ENCODE assay signal across 10 cellular contexts in the genomic region with DNA sequence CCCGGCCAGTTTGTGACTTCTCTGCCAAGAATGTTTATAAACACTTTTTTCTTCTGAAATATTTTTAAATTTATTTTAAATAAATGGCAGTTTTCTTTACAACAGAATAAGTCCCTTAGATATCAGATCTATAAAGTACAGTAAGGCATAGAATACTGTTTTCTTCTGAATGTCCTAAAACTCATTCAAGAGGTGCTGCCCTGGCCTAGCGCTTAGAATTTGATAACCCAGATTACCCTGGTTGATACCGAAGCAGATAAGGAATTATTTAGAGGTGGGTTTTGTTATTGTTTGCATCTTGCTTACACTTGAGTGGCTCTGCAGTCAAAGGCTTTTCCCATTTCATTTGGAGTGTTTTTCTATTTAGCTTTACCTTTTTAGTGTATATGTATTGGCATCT. TPM values are rescaled to one million over a fixed set of nuclear protein-coding genes. Genes with fewer than 3 reads are reported as not detected.
DNase-seq lines count a peak whose midpoint lies in the region; ATAC-seq and TF ChIP-seq lines count a peak whose summit lies in the region.
"Had no signal": no experiment of that assay in that cellular context is flagged by ENCODE, and none has a peak within 500 bp of the region (broad histone marks: within the 10 kb centered on the region; RNA-seq: fewer than 3 reads in every experiment).

No MANE protein-coding gene starts in this region.

- TF ChIP-seq CTCF in kidney epithelial cell (IDR thresholded peaks at IDR 0.05; ENCODE audit: insufficient read depth, low read length, poor library complexity, severe bottlenecking) (no peak), tibial artery (IDR thresholded peaks at IDR 0.05) (no peak)

- peaks cover 0 to 30% (median 22%) of the 10 kb centered on the region in 4 donors for H3K4me1 ChIP-seq in tibial artery

- ATAC-seq in HG03457 (IDR thresholded peaks at IDR 0.05; ENCODE audit: unreplicated experiment): no peak
- no peak for ATAC-seq in esophagus mucosa

- H3K36me3 ChIP-seq in kidney epithelial cell (ENCODE audit: control insufficient read depth, insufficient read depth, low read length): no peaks in the 10 kb centered on the region
- peaks cover 21 to 49% (median 30%) of the 10 kb centered on the region in 3 donors for H3K36me3 ChIP-seq in tibial artery

- H3K27ac ChIP-seq in tibial artery: no peak overlapping the region

- H3K9me3 Mint-ChIP-seq in activated naive CD4-positive, alpha-beta T cell treated with anti-CD3 and anti-CD28 coated beads for 36 hours: no peaks in the 10 kb centered on the region
- H3K9me3 Mint-ChIP-seq in activated naive CD8-positive, alpha-beta T cell (ENCODE audit: low read depth): no peaks in the 10 kb centered on the region

- intact Hi-C loops in activated naive CD4-positive, alpha-beta T cell treated with anti-CD3 and anti-CD28 coated beads for 36 hours (cut with micrococcal nuclease): loop anchor here (5.0 kb wide), 1 partner anchor 307 kb away; no protein-coding TSS in a partner anchor
- intact Hi-C loops in tibial artery (cut with DNase I; ENCODE audit: low total_unique reads): no loop called here

- H3K27me3 ChIP-seq in kidney epithelial cell (ENCODE audit: control insufficient read depth, insufficient read depth, low read length) (no peaks in the 10 kb centered on the region), tibial artery (no peaks in the 10 kb centered on the region)

- no peak for DNase-seq in activated naive CD4-positive, alpha-beta T cell treated with anti-CD3 and anti-CD28 coated beads for 36 hours
- DNase-seq in activated naive CD4-positive, alpha-beta T cell (lab: John Stamatoyannopoulos, UW): no peak
- no peak for DNase-seq in kidney epithelial cell (ENCODE audit: low read depth)
- no peak for DNase-seq in tibial artery
- DNase-seq in activated gamma-delta T cell treated with Interleukin-2 at 50 U/mL for 16 hours: no peak
- DNase-seq: NCI-H2171, occipital lobe had no signal

- peaks cover 8% of the 10 kb centered on the region for H3K36me3 Mint-ChIP-seq in activated naive CD4-positive, alpha-beta T cell treated with anti-CD3 and anti-CD28 coated beads for 36 hours (ENCODE audit: low read depth)
- no peaks in the 10 kb centered on the region for H3K36me3 Mint-ChIP-seq in activated naive CD8-positive, alpha-beta T cell

- H3K4me3 ChIP-seq in kidney epithelial cell (ENCODE audit: low read depth, low read length) (peak overlapping the region; percentile 78), tibial artery (peak overlapping the region; percentile 77 to 97)

- no peaks in the 10 kb centered on the region for H3K9me3 ChIP-seq in tibial artery

- peaks cover 26% of the 10 kb centered on the region for H3K4me1 Mint-ChIP-seq in activated naive CD4-positive, alpha-beta T cell treated with anti-CD3 and anti-CD28 coated beads for 36 hours (ENCODE audit: low read depth)
- H3K4me1 Mint-ChIP-seq in activated naive CD8-positive, alpha-beta T cell (ENCODE audit: low read depth): peaks cover 32% of the 10 kb centered on the region

- CTCF ChIA-PET in activated naive CD4-positive, alpha-beta T cell treated with anti-CD3 and anti-CD28 coated beads for 36 hours (lab: Charles Lee): interaction anchor here (0.6 to 1.3 kb wide), 6 partner anchors 16 to 471 kb away, joined by 3 to 6 read pairs (median 3); a partner anchor contains a TSS

- H3K27me3 Mint-ChIP-seq in activated naive CD4-positive, alpha-beta T cell treated with anti-CD3 and anti-CD28 coated beads for 36 hours (ENCODE audit: low read depth): no peaks in the 10 kb centered on the region
- H3K27me3 Mint-ChIP-seq in activated naive CD8-positive, alpha-beta T cell: no peaks in the 10 kb centered on the region

- no peak overlapping the region for H3K27ac Mint-ChIP-seq in activated naive CD4-positive, alpha-beta T cell treated with anti-CD3 and anti-CD28 coated beads for 36 hours
- H3K27ac Mint-ChIP-seq in activated naive CD8-positive, alpha-beta T cell: no peak overlapping the region

- peak overlapping the region; percentile 90 for H3K4me3 Mint-ChIP-seq in activated naive CD4-positive, alpha-beta T cell treated with anti-CD3 and anti-CD28 coated beads for 36 hours
- peak overlapping the region; percentile 96 for H3K4me3 Mint-ChIP-seq in activated naive CD8-positive, alpha-beta T cell

RNA-seq across cellular contexts. Expression of a gene that starts 1.1 kb away (rescaled TPM):
- total RNA-seq in activated naive CD4-positive, alpha-beta T cell treated with anti-CD3 and anti-CD28 coated beads for 36 hours: 10 to 100 TPM; 14.8 to 17.6 TPM
- total RNA-seq in kidney epithelial cell: 20.0 and 20.4 TPM in 2 replicates
- 13.9 TPM for total RNA-seq in esophagus mucosa

RNA-seq across cellular contexts. Expression of a gene that starts 1.3 kb away (rescaled TPM):
- 10 to 100 TPM; 85.6 to 92.6 TPM for total RNA-seq in activated naive CD4-positive, alpha-beta T cell treated with anti-CD3 and anti-CD28 coated beads for 36 hours
- total RNA-seq in kidney epithelial cell: 77.1 and 89.4 TPM in 2 replicates
- 20.0 TPM for total RNA-seq in esophagus mucosa

RNA-seq across cellular contexts. Expression of a gene that starts 21.7 kb away (rescaled TPM):
- 10 to 100 TPM; 11.8 to 13.2 TPM for total RNA-seq in activated naive CD4-positive, alpha-beta T cell treated with anti-CD3 and anti-CD28 coated beads for 36 hours
- total RNA-seq in kidney epithelial cell (0.75 and 1.2 TPM in 2 replicates), esophagus mucosa (not detected)

RNA-seq across cellular contexts. Expression of a gene that starts 30.0 kb away (rescaled TPM):
- 10 to 100 TPM; 39.8 to 42.3 TPM for total RNA-seq in activated naive CD4-positive, alpha-beta T cell treated with anti-CD3 and anti-CD28 coated beads for 36 hours
- total RNA-seq in kidney epithelial cell (26.9 and 28.6 TPM in 2 replicates), esophagus mucosa (24.1 TPM)

RNA-seq across cellular contexts. Expression of a gene that starts 30.7 kb away (rescaled TPM):
- 100 to 1,000 TPM; 126 TPM for total RNA-seq in activated naive CD4-positive, alpha-beta T cell treated with anti-CD3 and anti-CD28 coated beads for 36 hours
- 9.7 and 18.6 TPM in 2 replicates for total RNA-seq in kidney epithelial cell
- 13.1 TPM for total RNA-seq in esophagus mucosa
